In the genomic region with DNA sequence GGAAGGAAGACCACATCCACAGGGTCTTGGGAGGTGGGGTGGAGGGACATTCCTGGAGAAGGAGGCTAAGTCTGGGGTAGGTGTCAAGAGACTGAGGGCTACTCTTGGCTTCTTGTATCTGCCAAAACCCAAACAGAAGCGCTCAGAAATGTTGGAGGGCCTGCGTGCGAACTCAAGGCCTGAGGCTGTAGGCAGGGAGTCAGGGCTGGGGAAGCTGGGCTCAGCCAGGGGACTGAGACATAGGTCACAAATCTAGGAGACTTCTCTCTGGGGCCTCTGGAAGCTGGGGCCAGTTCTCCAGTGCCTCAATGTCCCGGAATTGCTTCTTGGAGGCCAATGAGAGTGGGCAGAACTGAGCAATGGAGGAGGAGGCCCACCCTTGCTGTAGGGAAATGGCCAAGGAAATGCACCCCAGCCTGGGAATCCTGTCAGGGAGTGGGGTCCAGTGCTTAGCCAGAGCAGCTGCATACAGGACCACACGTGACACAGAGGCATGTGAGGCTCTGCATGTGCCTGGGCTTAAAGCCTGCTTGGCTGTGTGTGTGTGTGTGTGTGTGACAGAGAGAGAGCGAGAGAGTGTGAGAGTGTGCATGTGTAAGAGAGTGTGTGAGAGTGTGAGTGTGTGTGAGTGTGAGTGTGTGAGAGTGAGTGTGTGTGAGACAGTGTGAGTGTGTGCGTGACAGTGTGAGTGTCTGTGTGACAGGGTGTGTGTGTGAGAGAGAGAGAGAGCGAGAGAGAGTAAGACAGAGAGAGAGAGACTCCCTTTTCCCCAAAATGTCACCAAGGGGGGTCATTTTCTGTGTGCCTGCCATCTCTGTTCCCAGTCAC, we compare ENCODE assay signal across 22 cellular contexts.
DNase-seq lines count a peak whose midpoint lies in the region; ATAC-seq and TF ChIP-seq lines count a peak whose summit lies in the region.
"Had no signal": no experiment of that assay in that cellular context is flagged by ENCODE, and none has a peak within 500 bp of the region (broad histone marks: within the 10 kb centered on the region; RNA-seq: fewer than 3 reads in every experiment).

No MANE protein-coding gene starts in this region.

- H2AK5ac ChIP-seq in mesendoderm (ENCODE audit: low read length), result peak overlapping the region; percentile 28

- H2BK5ac ChIP-seq in mesendoderm (ENCODE audit: low read length), result peak overlapping the region; percentile 75

- no peaks in the 10 kb centered on the region for H3K79me1 ChIP-seq in mesendoderm (ENCODE audit: low read length)

- POLR2A ChIA-PET in HEK293 (lab: Yijun Ruan, JAX), result no interaction called here

- H3K4me3 Mint-ChIP-seq in CD14-positive monocyte, result no peak overlapping the region
- H3K4me3 Mint-ChIP-seq: CD4-positive, alpha-beta T cell had no signal

- no peaks in the 10 kb centered on the region for H3K36me3 Mint-ChIP-seq in CD14-positive monocyte

- no peaks in the 10 kb centered on the region for H3K27me3 ChIP-seq in mesendoderm (ENCODE audit: insufficient read depth, low read length, poor library complexity)
- H3K27me3 ChIP-seq: SJSA1 had no signal

- H3K4me2 ChIP-seq in mesendoderm (ENCODE audit: low read length), result no peak overlapping the region
- H3K4me2 ChIP-seq: KMS-11 had no signal

- H3K4me1 Mint-ChIP-seq in CD14-positive monocyte, result peaks cover 5% of the 10 kb centered on the region

- TF ChIP-seq CTCF in CD14-positive monocyte (IDR thresholded peaks at IDR 0.05), result no peak
- TF ChIP-seq CTCF in HEK293 (tag by site-specific recombination; IDR thresholded peaks at IDR 0.05), result no peak
- no peak for TF ChIP-seq CTCF in coronary artery (IDR thresholded peaks at IDR 0.05)

- H3K27ac ChIP-seq in HEK293 (ENCODE audit: extremely low read depth, low read depth, low read length) (no peak overlapping the region), mesendoderm (ENCODE audit: low read depth, low read length) (no peak overlapping the region), coronary artery (no peak overlapping the region)
- H3K27ac ChIP-seq: GM23248, KMS-11, SJSA1 had no signal

- no peaks in the 10 kb centered on the region for H3K79me2 ChIP-seq in mesendoderm (ENCODE audit: control insufficient read depth, insufficient read depth, low read length)

- 100% methylated on average over 1 of the region's 8 CpGs for WGBS in mesendoderm (ENCODE audit: extremely low coverage, insufficient coverage, low lambda C conversion rate)

- H3K36me3 ChIP-seq in HEK293 (ENCODE audit: control insufficient read depth in 2 of 2, insufficient read depth in 1 of 2, low read length in 2 of 2), result no peaks in the 10 kb centered on the region
- H3K36me3 ChIP-seq in mesendoderm (ENCODE audit: control insufficient read depth, insufficient read depth, low read length), result no peaks in the 10 kb centered on the region
- H3K36me3 ChIP-seq: SJSA1 had no signal

- peaks cover 5 to 12% (median 8%) of the 10 kb centered on the region in 3 donors for H3K27me3 Mint-ChIP-seq in CD14-positive monocyte (ENCODE audit: low read depth in 3 of 3)

- peaks cover 0 to 2% (median 0%) of the 10 kb centered on the region in 7 donors for H3K9me3 Mint-ChIP-seq in CD14-positive monocyte
- H3K9me3 Mint-ChIP-seq: CD4-positive, alpha-beta T cell had no signal

- intact Hi-C loops in CD14-positive monocyte (cut with micrococcal nuclease), result no loop called here
- intact Hi-C loops in posterior vena cava (cut with DNase I), result no loop called here

- H3K56ac ChIP-seq in mesendoderm (ENCODE audit: low read length), result peak overlapping the region; percentile 71

- CTCF ChIA-PET in HEK293 (lab: Yijun Ruan, JAX), result interaction anchor here (1.0 to 3.1 kb wide), 2 partner anchors 9 to 16 kb away, joined by 3 to 16 read pairs; no protein-coding TSS in a partner anchor

- peak overlapping the region; percentile 15 for H3K18ac ChIP-seq in mesendoderm (ENCODE audit: low read length)

- no peaks in the 10 kb centered on the region for H3K4me1 ChIP-seq in HEK293 (ENCODE audit: control insufficient read depth, insufficient read depth, low read length)
- peaks cover 10% of the 10 kb centered on the region for H3K4me1 ChIP-seq in mesendoderm (ENCODE audit: control insufficient read depth, low read depth, low read length)
- H3K4me1 ChIP-seq: SJSA1 had no signal

- H4K8ac ChIP-seq in mesendoderm (ENCODE audit: low read depth, low read length), result no peak overlapping the region

- H3K9ac ChIP-seq in mesendoderm (ENCODE audit: low read length), result no peak overlapping the region
- H3K9ac ChIP-seq: GM23248, KMS-11 had no signal

- no peak overlapping the region for H3K4ac ChIP-seq in mesendoderm (ENCODE audit: low read depth, low read length)

- H2BK120ac ChIP-seq in mesendoderm (ENCODE audit: low read depth, low read length), result no peak overlapping the region

- DNase-seq in CD14-positive monocyte (ENCODE audit: low spot score) (peak; percentile 28), mesendoderm (no peak), posterior vena cava (ENCODE audit: low spot score) (peak; percentile 54), coronary artery (ENCODE audit: low spot score) (no peak)
- DNase-seq: CD4-positive, alpha-beta T cell; COR-L47; DMS79 treated with DMSO at 0.1 percent for 48 hours; IMR-90; NCI-H1092 treated with DMSO at 0.1 percent for 48 hours; NCI-H2029 treated with DMSO at 0.1 percent for 48 hours; NCI-H226; NCI-H510A treated with DMSO at 0.1 percent for 48 hours; NCI-H748 treated with DMSO at 0.1 percent for 48 hours had no signal

- H2BK15ac ChIP-seq in mesendoderm (replicated peaks; ENCODE audit: low read depth), result no peak overlapping the region

- H3K4me3 ChIP-seq in HEK293 (ENCODE audit: low read depth, low read length) (no peak overlapping the region), mesendoderm (ENCODE audit: low read length) (no peak overlapping the region), coronary artery (no peak overlapping the region)
- H3K4me3 ChIP-seq: GM23248, SJSA1 had no signal

- H3K23ac ChIP-seq in mesendoderm (ENCODE audit: low read length), result no peak overlapping the region

- ATAC-seq in GM21786 (IDR thresholded peaks at IDR 0.05; ENCODE audit: unreplicated experiment), result no peak
- ATAC-seq in HG02870 (IDR thresholded peaks at IDR 0.05; ENCODE audit: unreplicated experiment), result no peak
- ATAC-seq in GM18909 (IDR thresholded peaks at IDR 0.05; ENCODE audit: poor library complexity, unreplicated experiment), result no peak
- ATAC-seq: HCT116, Panc1 had no signal

- no peak overlapping the region for H4K5ac ChIP-seq in mesendoderm (ENCODE audit: low read length)

- no peaks in the 10 kb centered on the region for H3K9me3 ChIP-seq in HEK293 (ENCODE audit: control insufficient read depth, insufficient read depth, low read depth, low read length)
- H3K9me3 ChIP-seq: SJSA1 had no signal

- no peak overlapping the region for H3K27ac Mint-ChIP-seq in CD14-positive monocyte
- H3K27ac Mint-ChIP-seq: CD4-positive, alpha-beta T cell had no signal

TF ChIP-seq in HEK293, 187 proteins besides CTCF, POLR2A, EP300 and RAD21:
- TF ChIP-seq ZFP69B (tag by site-specific recombination; IDR thresholded peaks at IDR 0.05), result no peak
- TF ChIP-seq ZNF157 (tag by site-specific recombination; IDR thresholded peaks at IDR 0.05), result no peak
- no peak for TF ChIP-seq ZNF501 (tag by site-specific recombination; IDR thresholded peaks at IDR 0.05)
- TF ChIP-seq ZIC2 (tag by site-specific recombination; IDR thresholded peaks at IDR 0.05), result no peak
- peak; percentile 86 for TF ChIP-seq PRDM1 (tag by site-specific recombination; IDR thresholded peaks at IDR 0.05)
- no peak for TF ChIP-seq ZBTB49 (tag by site-specific recombination; IDR thresholded peaks at IDR 0.05; ENCODE audit: low read depth)
- peak; percentile 83 for TF ChIP-seq ZSCAN4 (tag by site-specific recombination; IDR thresholded peaks at IDR 0.05)
- TF ChIP-seq ZSCAN5A (tag by site-specific recombination; IDR thresholded peaks at IDR 0.05), result no peak
- TF ChIP-seq SETDB1 (IDR thresholded peaks at IDR 0.05; ENCODE audit: insufficient read length, low read length), result no peak
- TF ChIP-seq ZBTB21 (tag by site-specific recombination; IDR thresholded peaks at IDR 0.05), result no peak
- TF ChIP-seq WT1 (tag by site-specific recombination; IDR thresholded peaks at IDR 0.05), result no peak
- TF ChIP-seq ZBTB20 (tag by site-specific recombination; IDR thresholded peaks at IDR 0.05), result no peak

Comparison
In these comparisons a context has a peak if more than half of its experiments do, and no peak if none do; other contexts are left out.
1. DNase-seq: peak in CD14-positive monocyte (single experiment) and posterior vena cava (single experiment); none in mesendoderm (single experiment) and coronary artery (single experiment).